ENCODE assay signal across 7 cellular contexts in the genomic region with DNA sequence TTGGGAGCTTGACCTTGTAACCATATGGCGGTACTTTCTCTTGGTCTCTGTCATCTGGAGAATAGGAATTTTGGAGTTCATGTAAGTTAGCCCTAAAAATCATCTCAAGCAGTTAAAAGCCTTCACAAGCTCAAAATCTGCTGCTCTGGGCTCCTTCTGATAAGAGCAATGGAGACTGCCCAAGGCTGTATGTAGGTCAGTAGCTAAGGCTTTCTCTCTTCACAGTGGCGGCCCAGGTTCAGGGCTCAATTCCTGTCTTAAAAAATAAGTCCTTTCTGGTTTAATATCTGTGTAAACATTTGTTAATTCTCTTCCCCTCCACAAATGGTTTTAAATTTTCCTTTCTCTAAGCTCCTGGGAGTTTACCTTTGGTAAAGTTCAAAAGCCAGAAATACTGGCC.
"Had no signal": no experiment of that assay in that cellular context is flagged by ENCODE, and none has a peak within 500 bp of the region (broad histone marks: within the 10 kb centered on the region; RNA-seq: fewer than 3 reads in every experiment).

No MANE protein-coding gene starts in this region.

- H3K9ac ChIP-seq: GM23248 had no signal

- FAIRE-seq: HTR-8/SVneo had no signal

- DNase-seq: GM23248, GOT3, H7, IMR-90, KBM-7 had no signal

- H3K27ac ChIP-seq: GM23248 had no signal

- H3K36me3 ChIP-seq: HAP-1 had no signal

- H3K9me3 ChIP-seq: HAP-1 had no signal

- H3K4me3 ChIP-seq: GM23248, HAP-1 had no signal

- H2AFZ ChIP-seq: GM23248 had no signal

- H3K4me1 ChIP-seq: HAP-1 had no signal
